ENCODE assay signal across 13 cellular contexts in the genomic region with DNA sequence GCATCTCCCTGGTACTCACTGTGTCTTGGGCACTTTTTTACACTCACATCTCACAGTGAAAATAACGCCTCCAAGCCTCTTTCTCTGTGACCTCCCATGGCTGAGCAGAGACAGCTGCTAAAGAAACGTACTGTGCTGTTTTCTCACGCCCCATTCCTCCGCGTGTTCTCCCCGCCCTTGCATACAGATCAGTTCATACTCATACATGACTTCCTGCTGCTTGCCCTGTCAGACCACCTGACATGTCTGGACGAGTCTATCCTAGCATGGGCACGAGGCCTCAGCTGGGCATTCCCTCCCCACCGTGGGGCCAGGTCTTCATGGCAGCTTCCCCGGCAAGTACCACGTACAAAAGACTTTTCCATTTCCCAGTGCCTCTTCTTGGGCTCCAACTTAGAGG. TPM values are rescaled to one million over a fixed set of nuclear protein-coding genes. Genes with fewer than 3 reads are reported as not detected.
DNase-seq lines count a peak whose midpoint lies in the region; ATAC-seq and TF ChIP-seq lines count a peak whose summit lies in the region.
"Had no signal": no experiment of that assay in that cellular context is flagged by ENCODE, and none has a peak within 500 bp of the region (broad histone marks: within the 10 kb centered on the region; RNA-seq: fewer than 3 reads in every experiment).

No MANE protein-coding gene starts in this region.

- TF ChIP-seq POLR2A in GM18505 (IDR thresholded peaks at IDR 0.05; ENCODE audit: borderline replicate concordance, extremely low read depth, insufficient read depth, insufficient read length): peak; percentile 37

- H3K27me3 ChIP-seq in foreskin keratinocyte (no peaks in the 10 kb centered on the region), SJCRH30 (no peaks in the 10 kb centered on the region)

- peak; percentile 95 to 98 for DNase-seq in foreskin keratinocyte
- DNase-seq in SJCRH30: no peak
- no peak for DNase-seq in COR-L47 (lab: John Stamatoyannopoulos, UW)
- no peak for DNase-seq in nucleus accumbens (lab: John Stamatoyannopoulos, UW)
- DNase-seq in cerebellar nuclear complex (lab: John Stamatoyannopoulos, UW): no peak
- DNase-seq: Caco-2; effector CD8-positive, alpha-beta T cell; midbrain; NCI-H446 treated with DMSO at 0.1 percent for 48 hours had no signal

- H3K27ac ChIP-seq in foreskin keratinocyte (peak overlapping the region; percentile 91), SJCRH30 (no peak overlapping the region)

- no peaks in the 10 kb centered on the region for H3K36me3 ChIP-seq in SJCRH30

- TF ChIP-seq CTCF in foreskin keratinocyte (conservative IDR thresholded peaks at IDR 0.05): no peak

- no peaks in the 10 kb centered on the region for H3K9me3 ChIP-seq in SJCRH30 (replicated peaks)

- H3K4me1 ChIP-seq in foreskin keratinocyte: peaks cover 28% of the 10 kb centered on the region
- H3K4me1 ChIP-seq in SJCRH30: no peaks in the 10 kb centered on the region

- ATAC-seq in GM18505 (IDR thresholded peaks at IDR 0.05; ENCODE audit: unreplicated experiment) (peak; percentile 62), GM21381 (IDR thresholded peaks at IDR 0.05; ENCODE audit: unreplicated experiment) (peak; percentile 48), HG03520 (IDR thresholded peaks at IDR 0.05; ENCODE audit: unreplicated experiment) (peak; percentile 72), foreskin keratinocyte (peak; percentile 81)

- H3K4me3 ChIP-seq in SJCRH30: no peak overlapping the region

RNA-seq across cellular contexts. Expression of gene IL1A, which starts 21.2 kb away (rescaled TPM):
- total RNA-seq in foreskin keratinocyte: 263 and 311 TPM in 2 replicates
- polyA plus RNA-seq in foreskin keratinocyte: 156 and 231 TPM in 2 replicates
- total RNA-seq in SJCRH30 (2014; rRNA removed; shearing (Covaris generic)): not detected in 2 replicates
- total RNA-seq: Caco-2, LHCN-M2 had no signal

RNA-seq across cellular contexts. Expression of gene IL1B, which starts 31.0 kb away (rescaled TPM):
- 84.8 and 98.9 TPM in 2 replicates for total RNA-seq in foreskin keratinocyte
- 69.6 and 88.5 TPM in 2 replicates for polyA plus RNA-seq in foreskin keratinocyte
- not detected in 2 replicates for total RNA-seq in SJCRH30 (2014; rRNA removed; shearing (Covaris generic))

RNA-seq across cellular contexts. Expression of gene CKAP2L, which starts 41.1 kb away (rescaled TPM):
- total RNA-seq in foreskin keratinocyte: 30.1 and 40.8 TPM in 2 replicates
- 9.2 and 13.4 TPM in 2 replicates for polyA plus RNA-seq in foreskin keratinocyte
- 31.0 and 33.7 TPM in 2 replicates for total RNA-seq in SJCRH30 (2014; rRNA removed; shearing (Covaris generic))

Comparison
In these comparisons a context has a peak if more than half of its experiments do, and no peak if none do; other contexts are left out.
1. DNase-seq: peak in foreskin keratinocyte (2 of 2); none in SJCRH30 (0 of 2), COR-L47 (single experiment), nucleus accumbens (0 of 56) and cerebellar nuclear complex (0 of 2).
2. RNA of gene IL1A, which starts 21.2 kb away (total RNA-seq): 263 to 311 TPM in foreskin keratinocyte; not detected in SJCRH30; every median in the first group is over 100 times any median in the second.
3. RNA of gene IL1B, which starts 31.0 kb away (total RNA-seq): 84.8 to 98.9 TPM in foreskin keratinocyte; not detected in SJCRH30; every median in the first group is over 10 times any median in the second.
4. Peak in every context shown above with its lines, with median percentiles within 50 percentile points of each other: ATAC-seq.